In the genomic region with DNA sequence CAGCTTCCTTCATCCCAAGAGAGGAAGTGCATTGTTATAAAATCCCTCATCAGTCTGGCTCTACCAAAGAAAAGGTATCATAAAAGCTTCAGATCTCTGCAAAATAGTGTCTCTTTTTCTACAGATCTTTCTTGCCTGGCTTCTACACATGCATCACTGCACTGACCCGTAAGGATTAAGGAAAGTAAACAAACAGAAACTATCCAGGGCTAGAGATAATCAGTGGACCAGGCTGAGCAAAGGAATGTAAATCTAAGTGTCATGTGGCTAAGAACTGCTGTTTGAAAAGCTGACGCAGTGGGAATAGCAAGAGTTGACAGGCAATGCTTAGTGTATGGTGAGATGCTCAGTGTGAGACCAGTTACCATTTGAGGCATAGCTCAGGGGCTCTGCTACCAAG, we compare ENCODE assay signal across 20 cellular contexts.
DNase-seq lines count a peak whose midpoint lies in the region; ATAC-seq and TF ChIP-seq lines count a peak whose summit lies in the region.
"Had no signal": no experiment of that assay in that cellular context is flagged by ENCODE, and none has a peak within 500 bp of the region (broad histone marks: within the 10 kb centered on the region; RNA-seq: fewer than 3 reads in every experiment).

No MANE protein-coding gene starts in this region.

- no peaks in the 10 kb centered on the region for H3K9me3 ChIP-seq in HUES64 (ENCODE audit: insufficient read depth, low read depth, low read length)
- no peaks in the 10 kb centered on the region for H3K9me3 ChIP-seq in hepatocyte (ENCODE audit: low read depth)
- H3K9me3 ChIP-seq: colonic mucosa, heart right ventricle, left ventricle myocardium inferior, transverse colon had no signal

- H3K27ac ChIP-seq in HUES64 (ENCODE audit: low read depth, low read length), result 0 out of 2 replicates have a peak overlapping the region, but pooled peaks have one; percentile 23
- peak overlapping the region; percentile 50 for H3K27ac ChIP-seq in hepatocyte
- H3K27ac ChIP-seq: colonic mucosa, heart right ventricle, left ventricle myocardium inferior, transverse colon had no signal

- intact Hi-C loops in activated T-helper 1 cell treated with anti-CD3 and anti-CD28 coated beads, Interleukin-12 subunit alpha, Interleukin-12 subunit beta, Interleukin-2, Interleukin-4 antibody, amounts not matched to agents 30 ng/mL and 10 ng/mL and 1 ng/mL, durations not matched to agents 14 hours and 24 hours and 36 hours (cut with micrococcal nuclease), result no loop called here

- ATAC-seq in GM18909 (IDR thresholded peaks at IDR 0.05; ENCODE audit: poor library complexity, unreplicated experiment) (peak; percentile 8), HG02610 (IDR thresholded peaks at IDR 0.05; ENCODE audit: unreplicated experiment) (no peak)
- ATAC-seq: Panc1, SK-N-SH treated with all-trans-retinoic acid at 6 μM for 48 hours had no signal

- 45% methylated on average over 2 of the region's 2 CpGs for WGBS in HUES64
- WGBS in hepatocyte (ENCODE audit: low lambda C conversion rate, missing lambda C conversion rate), result 2% methylated on average over 2 of the region's 2 CpGs

- no peak overlapping the region for H3K9ac ChIP-seq in HUES64 (ENCODE audit: low read depth, low read length)

- no peaks in the 10 kb centered on the region for H3K36me3 Mint-ChIP-seq in activated T-helper 1 cell treated with anti-CD3 and anti-CD28 coated beads, Interleukin-12 subunit alpha, Interleukin-12 subunit beta, Interleukin-2, Interleukin-4 antibody, amounts not matched to agents 30 ng/mL and 10 ng/mL and 1 ng/mL, durations not matched to agents 14 hours and 24 hours and 36 hours (ENCODE audit: low read depth)
- H3K36me3 Mint-ChIP-seq: naive B cell had no signal

- H3K9me3 Mint-ChIP-seq in activated T-helper 1 cell treated with anti-CD3 and anti-CD28 coated beads, Interleukin-12 subunit alpha, Interleukin-12 subunit beta, Interleukin-2, Interleukin-4 antibody, amounts not matched to agents 30 ng/mL and 10 ng/mL and 1 ng/mL, durations not matched to agents 14 hours and 24 hours and 36 hours, result no peaks in the 10 kb centered on the region

- H3K4me3 Mint-ChIP-seq in activated T-helper 1 cell treated with anti-CD3 and anti-CD28 coated beads, Interleukin-12 subunit alpha, Interleukin-12 subunit beta, Interleukin-2, Interleukin-4 antibody, amounts not matched to agents 30 ng/mL and 10 ng/mL and 1 ng/mL, durations not matched to agents 14 hours and 24 hours and 36 hours, result no peak overlapping the region
- H3K4me3 Mint-ChIP-seq: naive B cell had no signal

- H3K36me3 ChIP-seq in HUES64 (ENCODE audit: insufficient read depth, low read length), result no peaks in the 10 kb centered on the region
- no peaks in the 10 kb centered on the region for H3K36me3 ChIP-seq in hepatocyte (replicated peaks; ENCODE audit: insufficient read depth, low read depth)
- H3K36me3 ChIP-seq: colonic mucosa, heart right ventricle, left ventricle myocardium inferior, transverse colon had no signal

- H3K9me2 ChIP-seq in hepatocyte (replicated peaks; ENCODE audit: insufficient read depth), result no peaks in the 10 kb centered on the region

- H3K4me1 ChIP-seq in HUES64 (ENCODE audit: insufficient read depth, low read length) (peaks cover 12% of the 10 kb centered on the region), hepatocyte (ENCODE audit: insufficient read depth) (peaks cover 11% of the 10 kb centered on the region)
- H3K4me1 ChIP-seq: colonic mucosa, left ventricle myocardium inferior, transverse colon had no signal

- no peaks in the 10 kb centered on the region for H4K20me1 ChIP-seq in hepatocyte (ENCODE audit: insufficient read depth, poor library complexity, severe bottlenecking)

- H3K4me2 ChIP-seq in hepatocyte, result peak overlapping the region; percentile 40

- DNase-seq in hepatocyte (ENCODE audit: low spot score), result peak; percentile 71
- DNase-seq in non-pigmented ciliary epithelial cell (ENCODE audit: low read depth), result peak; percentile 32
- DNase-seq in pons (ENCODE audit: low spot score), result no peak
- DNase-seq in SHP77 treated with DMSO at 0.1 percent for 48 hours (lab: John Stamatoyannopoulos, UW), result no peak
- DNase-seq in activated T-helper 1 cell treated with anti-CD3 and anti-CD28 coated beads, Interleukin-12 subunit alpha, Interleukin-12 subunit beta, Interleukin-2, Interleukin-4 antibody, amounts not matched to agents 30 ng/mL and 10 ng/mL and 1 ng/mL, durations not matched to agents 14 hours and 24 hours and 36 hours (ENCODE audit: low spot score), result no peak
- DNase-seq: activated CD4-positive, alpha-beta T cell treated with anti-CD3 and anti-CD28 coated beads, Interleukin-2, amount 50 U/mL, for 4 hours; amygdala; colonic mucosa; heart right ventricle; left ventricle myocardium inferior; MM.1S; naive B cell; NCI-H2029 treated with DMSO at 0.1 percent for 48 hours; NCI-H69; transverse colon had no signal

- no peak overlapping the region for H3K27ac Mint-ChIP-seq in activated T-helper 1 cell treated with anti-CD3 and anti-CD28 coated beads, Interleukin-12 subunit alpha, Interleukin-12 subunit beta, Interleukin-2, Interleukin-4 antibody, amounts not matched to agents 30 ng/mL and 10 ng/mL and 1 ng/mL, durations not matched to agents 14 hours and 24 hours and 36 hours
- H3K27ac Mint-ChIP-seq: naive B cell had no signal

- no peaks in the 10 kb centered on the region for H3K79me2 ChIP-seq in hepatocyte

- no peak for TF ChIP-seq CTCF in hepatocyte (IDR thresholded peaks at IDR 0.05; ENCODE audit: poor library complexity)

- no peaks in the 10 kb centered on the region for H3K27me3 Mint-ChIP-seq in activated T-helper 1 cell treated with anti-CD3 and anti-CD28 coated beads, Interleukin-12 subunit alpha, Interleukin-12 subunit beta, Interleukin-2, Interleukin-4 antibody, amounts not matched to agents 30 ng/mL and 10 ng/mL and 1 ng/mL, durations not matched to agents 14 hours and 24 hours and 36 hours (ENCODE audit: insufficient read depth)

- no peak overlapping the region for H2AFZ ChIP-seq in hepatocyte

- H3K4me3 ChIP-seq in HUES64 (ENCODE audit: low read length) (no peak overlapping the region), hepatocyte (no peak overlapping the region)
- H3K4me3 ChIP-seq: colonic mucosa, heart right ventricle, left ventricle myocardium inferior, transverse colon had no signal

- H3K27me3 ChIP-seq in HUES64 (ENCODE audit: insufficient read depth, low read length) (no peaks in the 10 kb centered on the region), hepatocyte (no peaks in the 10 kb centered on the region)
- H3K27me3 ChIP-seq: colonic mucosa, heart right ventricle, transverse colon had no signal

- no peaks in the 10 kb centered on the region for H3K4me1 Mint-ChIP-seq in activated T-helper 1 cell treated with anti-CD3 and anti-CD28 coated beads, Interleukin-12 subunit alpha, Interleukin-12 subunit beta, Interleukin-2, Interleukin-4 antibody, amounts not matched to agents 30 ng/mL and 10 ng/mL and 1 ng/mL, durations not matched to agents 14 hours and 24 hours and 36 hours (ENCODE audit: low read depth)
- H3K4me1 Mint-ChIP-seq: naive B cell had no signal

Comparison
In these comparisons a context has a peak if more than half of its experiments do, and no peak if none do; other contexts are left out.
1. DNase-seq: peak in hepatocyte (single experiment) and non-pigmented ciliary epithelial cell (single experiment); none in pons (single experiment), SHP77 treated with DMSO at 0.1 percent for 48 hours (single experiment) and activated T-helper 1 cell treated with anti-CD3 and anti-CD28 coated beads, Interleukin-12 subunit alpha, Interleukin-12 subunit beta, Interleukin-2, Interleukin-4 antibody, amounts not matched to agents 30 ng/mL and 10 ng/mL and 1 ng/mL, durations not matched to agents 14 hours and 24 hours and 36 hours (single experiment).